In genomic region chr20:6657111-6657510, GRCh38 we compare ENCODE assay signal across 21 cellular contexts.
DNase-seq lines count a peak whose midpoint lies in the region; ATAC-seq, FAIRE-seq and TF ChIP-seq lines count a peak whose summit lies in the region.
"Had no signal": no experiment of that assay in that cellular context is flagged by ENCODE, and none has a peak within 500 bp of the region (broad histone marks: within the 10 kb centered on the region; RNA-seq: fewer than 3 reads in every experiment).

No MANE protein-coding gene starts in this region.

- peak overlapping the region in 1 of 2 experiments; percentile 38 for H2BK12ac ChIP-seq in mesenchymal stem cell (ENCODE audit: low read length in 2 of 2)

- H3K27me3 ChIP-seq in liver (ENCODE audit: control insufficient read depth in 4 of 4, insufficient read depth in 4 of 4, low read length in 3 of 4) (no peaks in the 10 kb centered on the region), HepG2 (ENCODE audit: control insufficient read depth in 1 of 2, insufficient read depth in 2 of 2, low read length in 2 of 2) (no peaks in the 10 kb centered on the region), mesenchymal stem cell (ENCODE audit: control insufficient read depth in 1 of 2, insufficient read depth in 1 of 2, low read length in 2 of 2) (peaks cover 0 to 4% of the 10 kb centered on the region in 2 experiments), subcutaneous abdominal adipose tissue (ENCODE audit: control insufficient read depth in 5 of 5, insufficient read depth in 4 of 5, low read length in 5 of 5) (no peaks in the 10 kb centered on the region)
- H3K27me3 ChIP-seq: BLaER1 treated with 17β-estradiol and CSF1 and Interleukin-3, amounts not matched to agents 10 nM and 100 nM had no signal

- H3K36me3 ChIP-seq in liver (ENCODE audit: control insufficient read depth in 4 of 4, insufficient read depth in 3 of 4, low read depth in 1 of 4, low read length in 3 of 4) (no peaks in the 10 kb centered on the region), HepG2 (replicated peaks in 1 of 2; ENCODE audit: control insufficient read depth in 1 of 2, insufficient read depth in 2 of 2, low read length in 2 of 2) (no peaks in the 10 kb centered on the region), mesenchymal stem cell (ENCODE audit: control insufficient read depth in 1 of 2, insufficient read depth in 2 of 2, low read depth in 1 of 2, low read length in 2 of 2) (no peaks in the 10 kb centered on the region), subcutaneous abdominal adipose tissue (ENCODE audit: control insufficient read depth in 5 of 5, insufficient read depth in 5 of 5, low read length in 5 of 5) (no peaks in the 10 kb centered on the region)
- H3K36me3 ChIP-seq: BLaER1 treated with 17β-estradiol and CSF1 and Interleukin-3, amounts not matched to agents 10 nM and 100 nM had no signal

- intact Hi-C loops in HepG2 (cut with micrococcal nuclease; ENCODE audit: unreplicated experiment), result no loop called here

- H3K9me3 ChIP-seq in liver (ENCODE audit: control insufficient read depth in 4 of 4, low read length in 3 of 4) (no peaks in the 10 kb centered on the region), HepG2 (ENCODE audit: low read length) (no peaks in the 10 kb centered on the region), mesenchymal stem cell (ENCODE audit: control insufficient read depth, low read length) (peaks cover 3% of the 10 kb centered on the region), subcutaneous abdominal adipose tissue (ENCODE audit: control insufficient read depth in 5 of 5, low read length in 5 of 5) (peaks cover 0 to 5% (median 3%) of the 10 kb centered on the region in 5 donors)
- H3K9me3 ChIP-seq: A549, Caco-2 had no signal

- no TSS peak for BruUV-seq in HepG2 (replicated peaks; lab: Mats Ljungman, UMichigan)

- TF ChIP-seq EP300 in HepG2 (IDR thresholded peaks at IDR 0.05; ENCODE audit: low read depth in 2 of 2, low read length in 2 of 2) (no peak), HepG2 (CRISPR knock-in tag; IDR thresholded peaks at IDR 0.05; ENCODE audit: borderline replicate concordance) (no peak)

- DNase-seq in HepG2 (ENCODE audit: low spot score) (no peak), mesenchymal stem cell (no peak), GF-D8 (lab: John Stamatoyannopoulos, UW) (no peak), ureter (ENCODE audit: low spot score) (no peak)
- DNase-seq: AML-193; Caco-2; Calu3; CD4-positive, alpha-beta T cell; CD8-positive, alpha-beta T cell; DMS79 treated with DMSO at 0.1 percent for 48 hours had no signal

- no peak overlapping the region for H2BK15ac ChIP-seq in mesenchymal stem cell (ENCODE audit: low read depth, poor library complexity, severe bottlenecking)

- WGBS in liver, result 44% methylated on average over 5 of the region's 5 CpGs
- 6% methylated on average over 5 of the region's 5 CpGs for WGBS in HepG2 (ENCODE audit: low lambda C conversion rate)
- WGBS in mesenchymal stem cell, result 91% methylated on average over 4 of the region's 5 CpGs

- no peak for TF ChIP-seq POLR2A in HepG2 (IDR thresholded peaks at IDR 0.05; ENCODE audit: insufficient read depth in 1 of 2, low read depth in 2 of 2, low read length in 2 of 2)

- no peak overlapping the region for H2AFZ ChIP-seq in HepG2 (ENCODE audit: low read length)
- no peak overlapping the region for H2AFZ ChIP-seq in mesenchymal stem cell (ENCODE audit: low read depth, low read length)

- no peak overlapping the region for H3K23ac ChIP-seq in mesenchymal stem cell (ENCODE audit: low read length in 2 of 2)

- CTCF ChIA-PET in HepG2 (lab: Yijun Ruan, JAX; ENCODE audit: low intra/inter-chr PET ratio, low total read pairs), result no interaction called here

- H3K9ac ChIP-seq in liver (ENCODE audit: low read depth in 1 of 2, low read length in 2 of 2), result no peak overlapping the region
- no peak overlapping the region for H3K9ac ChIP-seq in HepG2 (ENCODE audit: insufficient read depth, low read depth, low read length)
- H3K9ac ChIP-seq in mesenchymal stem cell (ENCODE audit: low read length), result no peak overlapping the region
- H3K9ac ChIP-seq in subcutaneous abdominal adipose tissue (ENCODE audit: low read length in 5 of 5), result no peak overlapping the region
- H3K9ac ChIP-seq: BLaER1 treated with 17β-estradiol and CSF1 and Interleukin-3, amounts not matched to agents 10 nM and 100 nM had no signal

- TF ChIP-seq RAD21 in liver (IDR thresholded peaks at IDR 0.05), result no peak
- TF ChIP-seq RAD21 in HepG2 (CRISPR knock-in tag; IDR thresholded peaks at IDR 0.05), result no peak

- H3K4me2 ChIP-seq in HepG2 (ENCODE audit: low read depth, low read length) (no peak overlapping the region), mesenchymal stem cell (ENCODE audit: low read length, poor library complexity, severe bottlenecking) (no peak overlapping the region)
- H3K4me2 ChIP-seq: A549 had no signal

- H2AK5ac ChIP-seq in mesenchymal stem cell (ENCODE audit: low read length, severe bottlenecking), result no peak overlapping the region

- H3K4me1 ChIP-seq in liver (ENCODE audit: control insufficient read depth in 4 of 4, insufficient read depth in 4 of 4, low read length in 3 of 4) (peaks cover 2 to 28% (median 22%) of the 10 kb centered on the region in 4 donors), HepG2 (ENCODE audit: insufficient read depth, low read length) (no peaks in the 10 kb centered on the region), mesenchymal stem cell (ENCODE audit: control insufficient read depth, insufficient read depth, low read depth, low read length) (peaks cover 5% of the 10 kb centered on the region), subcutaneous abdominal adipose tissue (ENCODE audit: control insufficient read depth in 5 of 5, insufficient read depth in 5 of 5, low read length in 5 of 5) (peaks cover 0 to 44% (median 26%) of the 10 kb centered on the region in 5 donors)
- H3K4me1 ChIP-seq: A549, Caco-2 had no signal

- H4K91ac ChIP-seq in mesenchymal stem cell (ENCODE audit: low read length), result no peak overlapping the region

- FAIRE-seq in HepG2 (lab: Jason Lieb, UNC), result no peak
- FAIRE-seq: A549, D721Med, G401.6, GM12878, GM12892, GM18507 had no signal

- TF ChIP-seq CTCF in liver (IDR thresholded peaks at IDR 0.05; ENCODE audit: low read depth, low read length, missing input control), result no peak
- TF ChIP-seq CTCF in HepG2 (CRISPR knock-in tag; IDR thresholded peaks at IDR 0.05), result no peak

- POLR2A ChIA-PET in HepG2 (lab: Yijun Ruan, JAX), result no interaction called here

- H3K79me2 ChIP-seq in HepG2 (ENCODE audit: insufficient read depth, low read length), result no peaks in the 10 kb centered on the region

- H3K4me3 ChIP-seq in liver (ENCODE audit: low read depth in 1 of 3, low read length in 3 of 3) (no peak overlapping the region), HepG2 (replicated peaks in 1 of 3; ENCODE audit: insufficient read depth in 1 of 3, low read depth in 2 of 3, low read length in 3 of 3) (no peak overlapping the region), mesenchymal stem cell (ENCODE audit: insufficient read depth in 1 of 2, low read depth in 1 of 2, low read length in 2 of 2) (no peak overlapping the region), subcutaneous abdominal adipose tissue (ENCODE audit: low read depth in 1 of 5, low read length in 5 of 5) (no peak overlapping the region)
- H3K4me3 ChIP-seq: A549; BLaER1 treated with 17β-estradiol and CSF1 and Interleukin-3, amounts not matched to agents 10 nM and 100 nM; GM12878 had no signal

- H2BK120ac ChIP-seq in mesenchymal stem cell (ENCODE audit: low read depth, low read length), result no peak overlapping the region

- H3K27ac ChIP-seq in liver (ENCODE audit: low read depth in 1 of 2, low read length in 2 of 2), result peak overlapping the region in 1 of 2 donors; percentile 21
- no peak overlapping the region for H3K27ac ChIP-seq in HepG2 (ENCODE audit: extremely low read length, insufficient read depth, low read length)
- no peak overlapping the region for H3K27ac ChIP-seq in mesenchymal stem cell (ENCODE audit: low read length, poor library complexity, severe bottlenecking)
- H3K27ac ChIP-seq in subcutaneous abdominal adipose tissue (ENCODE audit: low read depth, low read length), result peak overlapping the region; percentile 44
- H3K27ac ChIP-seq: 22Rv1; A549; BLaER1 treated with 17β-estradiol and CSF1 and Interleukin-3, amounts not matched to agents 10 nM and 100 nM; C4-2B had no signal

- no peaks in the 10 kb centered on the region for H3K79me1 ChIP-seq in mesenchymal stem cell (replicated peaks; ENCODE audit: low read length, poor library complexity, severe bottlenecking)

- peak overlapping the region; percentile 43 for H4K8ac ChIP-seq in mesenchymal stem cell (ENCODE audit: low read length)

- peak overlapping the region in 1 of 2 experiments; percentile 24 for H3K4ac ChIP-seq in mesenchymal stem cell (ENCODE audit: low read depth in 1 of 2, low read length in 2 of 2)

- no peak overlapping the region for H3K14ac ChIP-seq in mesenchymal stem cell (ENCODE audit: low read length in 2 of 2)

- no peak overlapping the region for H2BK5ac ChIP-seq in mesenchymal stem cell (ENCODE audit: low read depth, low read length, poor library complexity, severe bottlenecking)

- H3K18ac ChIP-seq in mesenchymal stem cell (ENCODE audit: low read depth in 1 of 2, low read length in 2 of 2), result no peak overlapping the region

- in situ Hi-C loops in HepG2 (cut with HindIII; ENCODE audit: extremely low pct_ligation_motif_present, low pct_unique_long_range_greater_than_20kb), result no loop called here

- ATAC-seq in HepG2, result no peak
- ATAC-seq: A549; CD8-positive, alpha-beta T cell; GM12878 had no signal

- H4K20me1 ChIP-seq in HepG2 (ENCODE audit: insufficient read depth, low read length), result no peaks in the 10 kb centered on the region
- H4K20me1 ChIP-seq: BLaER1 treated with 17β-estradiol and CSF1 and Interleukin-3, amounts not matched to agents 10 nM and 100 nM had no signal

TF ChIP-seq in HepG2, 621 proteins besides CTCF, POLR2A, EP300 and RAD21 (continues in another document):
- TF ChIP-seq ATF2 (CRISPR knock-in tag; IDR thresholded peaks at IDR 0.05) (no peak), MTA1 (CRISPR knock-in tag; IDR thresholded peaks at IDR 0.05; ENCODE audit: borderline replicate concordance) (no peak), GTF3A (CRISPR knock-in tag; conservative IDR thresholded peaks at IDR 0.05) (no peak), ZNF33B (CRISPR knock-in tag; IDR thresholded peaks at IDR 0.05) (no peak), ZNF441 (CRISPR knock-in tag; IDR thresholded peaks at IDR 0.05; ENCODE audit: borderline replicate concordance) (no peak)
